ENCODE assay signal across 7 cellular contexts in genomic region chr16:58685084-58685449, GRCh38. TPM values are rescaled to one million over a fixed set of nuclear protein-coding genes. Genes with fewer than 3 reads are reported as not detected.
DNase-seq lines count a peak whose midpoint lies in the region; ATAC-seq, FAIRE-seq and TF ChIP-seq lines count a peak whose summit lies in the region.

No MANE protein-coding gene starts in this region.

- peak overlapping the region; percentile 91 for H3K4me3 Mint-ChIP-seq in activated CD4-positive, alpha-beta memory T cell treated with anti-CD3 and anti-CD28 coated beads for 36 hours
- H3K4me3 Mint-ChIP-seq in stimulated activated memory B cell treated with anti-CD40 and anti-IgM and Interleukin-4, amounts not matched to agents 10 μg/mL and 1 μg/mL and 100 μg/mL, for 72 hours, result peak overlapping the region; percentile 92

- H3K4me1 ChIP-seq in HEK293 (ENCODE audit: control insufficient read depth, insufficient read depth, low read length) (no peaks in the 10 kb centered on the region), kidney (ENCODE audit: control insufficient read depth in 1 of 2, insufficient read depth in 1 of 2, low read depth in 1 of 2, low read length in 2 of 2) (peaks cover 4 to 13% of the 10 kb centered on the region in 2 donors), mucosa of descending colon (ENCODE audit: low read depth) (peaks cover 12% of the 10 kb centered on the region)

- H3K9ac ChIP-seq in kidney (ENCODE audit: low read length in 2 of 2), result peak overlapping the region in 1 of 2 donors; percentile 62

- POLR2A ChIA-PET in HEK293 (lab: Yijun Ruan, JAX), result interaction anchor here (0.6 to 1.0 kb wide), 4 partner anchors 23 to 950 kb away, joined by 3 read pairs; no protein-coding TSS in a partner anchor
- POLR2A ChIA-PET in activated CD4-positive, alpha-beta memory T cell treated with anti-CD3 and anti-CD28 coated beads for 36 hours (lab: Charles Lee), result interaction anchor here (0.6 to 1.3 kb wide), 5 partner anchors 11 to 292 kb away, joined by 3 to 5 read pairs (median 3); partner anchors contain the start of genes CNOT1 and GINS3

- no peaks in the 10 kb centered on the region for H3K27me3 Mint-ChIP-seq in activated CD4-positive, alpha-beta memory T cell treated with anti-CD3 and anti-CD28 coated beads for 36 hours
- H3K27me3 Mint-ChIP-seq in stimulated activated memory B cell treated with anti-CD40 and anti-IgM and Interleukin-4, amounts not matched to agents 10 μg/mL and 1 μg/mL and 100 μg/mL, for 72 hours, result peaks cover 2% of the 10 kb centered on the region

- CTCF ChIA-PET in HEK293 (lab: Yijun Ruan, JAX), result no interaction called here
- CTCF ChIA-PET in activated CD4-positive, alpha-beta memory T cell treated with anti-CD3 and anti-CD28 coated beads for 36 hours (lab: Charles Lee), result interaction anchor here (0.7 to 1.8 kb wide), 3 partner anchors 45 to 171 kb away, joined by 3 to 22 read pairs (median 7); no protein-coding TSS in a partner anchor

- DNase-seq in activated CD4-positive, alpha-beta memory T cell treated with anti-CD3 and anti-CD28 coated beads for 36 hours, result no peak
- DNase-seq in kidney (no peak), CD1c-positive myeloid dendritic cell (ENCODE audit: extremely low spot score) (no peak), mucosa of descending colon (no peak)

- H3K9me3 ChIP-seq in HEK293 (ENCODE audit: control insufficient read depth, insufficient read depth, low read depth, low read length) (no peaks in the 10 kb centered on the region), kidney (ENCODE audit: control insufficient read depth in 1 of 2, low read length in 2 of 2) (no peaks in the 10 kb centered on the region), mucosa of descending colon (no peaks in the 10 kb centered on the region)

- H3K36me3 Mint-ChIP-seq in activated CD4-positive, alpha-beta memory T cell treated with anti-CD3 and anti-CD28 coated beads for 36 hours, result peaks cover 3% of the 10 kb centered on the region
- peaks cover 7% of the 10 kb centered on the region for H3K36me3 Mint-ChIP-seq in stimulated activated memory B cell treated with anti-CD40 and anti-IgM and Interleukin-4, amounts not matched to agents 10 μg/mL and 1 μg/mL and 100 μg/mL, for 72 hours

- ATAC-seq in stimulated activated memory B cell treated with anti-CD40 and anti-IgM and Interleukin-4, amounts not matched to agents 10 μg/mL and 1 μg/mL and 100 μg/mL, for 72 hours, result no peak
- ATAC-seq in mucosa of descending colon (no peak), HG02623 (IDR thresholded peaks at IDR 0.05; ENCODE audit: unreplicated experiment) (no peak)

- FAIRE-seq in kidney (lab: Jason Lieb, UNC), result no peak

- no peaks in the 10 kb centered on the region for H3K9me3 Mint-ChIP-seq in activated CD4-positive, alpha-beta memory T cell treated with anti-CD3 and anti-CD28 coated beads for 36 hours
- no peaks in the 10 kb centered on the region for H3K9me3 Mint-ChIP-seq in stimulated activated memory B cell treated with anti-CD40 and anti-IgM and Interleukin-4, amounts not matched to agents 10 μg/mL and 1 μg/mL and 100 μg/mL, for 72 hours

- H3K36me3 ChIP-seq in HEK293 (ENCODE audit: control insufficient read depth in 2 of 2, insufficient read depth in 1 of 2, low read length in 2 of 2) (peaks cover 0 to 14% of the 10 kb centered on the region in 2 experiments; a peak in 1 of 3 replicates), kidney (ENCODE audit: control insufficient read depth in 1 of 2, insufficient read depth in 2 of 2, low read length in 2 of 2) (no peaks in the 10 kb centered on the region), mucosa of descending colon (ENCODE audit: low read depth) (no peaks in the 10 kb centered on the region)

- intact Hi-C loops in activated CD4-positive, alpha-beta memory T cell treated with anti-CD3 and anti-CD28 coated beads for 36 hours (cut with micrococcal nuclease), result no loop called here
- intact Hi-C loops in kidney (cut with DNase I) (no loop called here), mucosa of descending colon (cut with DNase I, micrococcal nuclease) (loop anchor here in 1 of 2 donors (10.0 kb wide), 1 partner anchor 70 kb away; no protein-coding TSS in a partner anchor)

- TF ChIP-seq CTCF in HEK293 (tag by site-specific recombination; IDR thresholded peaks at IDR 0.05), result no peak
- TF ChIP-seq CTCF in kidney (IDR thresholded peaks at IDR 0.05; ENCODE audit: borderline replicate concordance, extremely low read depth, insufficient read depth), result no peak
- TF ChIP-seq CTCF in mucosa of descending colon (IDR thresholded peaks at IDR 0.05), result no peak

- no peak overlapping the region for H3K27ac Mint-ChIP-seq in activated CD4-positive, alpha-beta memory T cell treated with anti-CD3 and anti-CD28 coated beads for 36 hours
- H3K27ac Mint-ChIP-seq in stimulated activated memory B cell treated with anti-CD40 and anti-IgM and Interleukin-4, amounts not matched to agents 10 μg/mL and 1 μg/mL and 100 μg/mL, for 72 hours, result peak overlapping the region; percentile 88

- peaks cover 15% of the 10 kb centered on the region for H3K4me1 Mint-ChIP-seq in activated CD4-positive, alpha-beta memory T cell treated with anti-CD3 and anti-CD28 coated beads for 36 hours (ENCODE audit: low read depth)
- peaks cover 27% of the 10 kb centered on the region for H3K4me1 Mint-ChIP-seq in stimulated activated memory B cell treated with anti-CD40 and anti-IgM and Interleukin-4, amounts not matched to agents 10 μg/mL and 1 μg/mL and 100 μg/mL, for 72 hours

- H3K4me3 ChIP-seq in HEK293 (ENCODE audit: low read depth, low read length), result no peak overlapping the region
- peak overlapping the region; percentile 89 to 93 for H3K4me3 ChIP-seq in kidney (ENCODE audit: low read length in 2 of 2)
- H3K4me3 ChIP-seq in mucosa of descending colon, result no peak overlapping the region

- H3K27ac ChIP-seq in HEK293 (ENCODE audit: extremely low read depth, low read depth, low read length) (no peak overlapping the region), kidney (ENCODE audit: low read depth in 2 of 2, low read length in 2 of 2) (no peak overlapping the region)

TF ChIP-seq in HEK293, 187 proteins besides CTCF, POLR2A, EP300 and RAD21:
- TF ChIP-seq ZNF423 (tag by site-specific recombination; IDR thresholded peaks at IDR 0.05), result no peak
- TF ChIP-seq ZNF610 (tag by site-specific recombination; IDR thresholded peaks at IDR 0.05; ENCODE audit: borderline replicate concordance), result no peak
- TF ChIP-seq, protein P1, sequence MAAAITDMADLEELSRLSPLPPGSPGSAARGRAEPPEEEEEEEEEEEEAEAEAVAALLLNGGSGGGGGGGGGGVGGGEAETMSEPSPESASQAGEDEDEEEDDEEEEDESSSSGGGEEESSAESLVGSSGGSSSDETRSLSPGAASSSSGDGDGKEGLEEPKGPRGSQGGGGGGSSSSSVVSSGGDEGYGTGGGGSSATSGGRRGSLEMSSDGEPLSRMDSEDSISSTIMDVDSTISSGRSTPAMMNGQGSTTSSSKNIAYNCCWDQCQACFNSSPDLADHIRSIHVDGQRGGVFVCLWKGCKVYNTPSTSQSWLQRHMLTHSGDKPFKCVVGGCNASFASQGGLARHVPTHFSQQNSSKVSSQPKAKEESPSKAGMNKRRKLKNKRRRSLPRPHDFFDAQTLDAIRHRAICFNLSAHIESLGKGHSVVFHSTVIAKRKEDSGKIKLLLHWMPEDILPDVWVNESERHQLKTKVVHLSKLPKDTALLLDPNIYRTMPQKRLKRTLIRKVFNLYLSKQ (tag by site-specific recombination; IDR thresholded peaks at IDR 0.05; ENCODE audit: borderline replicate concordance), result no peak
- TF ChIP-seq ZNF777 (tag by site-specific recombination; IDR thresholded peaks at IDR 0.05; ENCODE audit: borderline replicate concordance), result no peak
- TF ChIP-seq HOXC10 (CRISPR knock-in tag; IDR thresholded peaks at IDR 0.05), result no peak
- TF ChIP-seq, protein P2, sequence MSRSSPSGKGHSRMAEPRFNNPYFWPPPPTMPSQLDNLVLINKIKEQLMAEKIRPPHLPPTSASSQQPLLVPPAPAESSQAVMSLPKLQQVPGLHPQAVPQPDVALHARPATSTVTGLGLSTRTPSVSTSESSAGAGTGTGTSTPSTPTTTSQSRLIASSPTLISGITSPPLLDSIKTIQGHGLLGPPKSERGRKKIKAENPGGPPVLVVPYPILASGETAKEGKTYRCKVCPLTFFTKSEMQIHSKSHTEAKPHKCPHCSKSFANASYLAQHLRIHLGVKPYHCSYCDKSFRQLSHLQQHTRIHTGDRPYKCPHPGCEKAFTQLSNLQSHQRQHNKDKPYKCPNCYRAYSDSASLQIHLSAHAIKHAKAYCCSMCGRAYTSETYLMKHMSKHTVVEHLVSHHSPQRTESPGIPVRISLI (tag by site-specific recombination; IDR thresholded peaks at IDR 0.05), result 0 out of 2 replicates have a peak, but pooled peaks have one; percentile 25
- TF ChIP-seq ZNF791 (tag by site-specific recombination; IDR thresholded peaks at IDR 0.05), result no peak
- TF ChIP-seq ZFHX2 (tag by site-specific recombination; conservative IDR thresholded peaks at IDR 0.05), result no peak
- TF ChIP-seq ZNF138 (tag by site-specific recombination; IDR thresholded peaks at IDR 0.05; ENCODE audit: borderline replicate concordance), result no peak
- TF ChIP-seq TCF7L2 (IDR thresholded peaks at IDR 0.05; ENCODE audit: borderline replicate concordance, low read depth, low read length), result no peak
- TF ChIP-seq KLF8 (tag by site-specific recombination; IDR thresholded peaks at IDR 0.05), result no peak
- no peak for TF ChIP-seq BCL11A (tag by site-specific recombination; IDR thresholded peaks at IDR 0.05; ENCODE audit: low read depth)
- TF ChIP-seq YY2 (tag by site-specific recombination; IDR thresholded peaks at IDR 0.05), result no peak
- TF ChIP-seq ZNF843 (tag by site-specific recombination; IDR thresholded peaks at IDR 0.05), result no peak
- no peak for TF ChIP-seq WT1 (tag by site-specific recombination; IDR thresholded peaks at IDR 0.05)
- peak; percentile 37 for TF ChIP-seq ZNF664 (tag by site-specific recombination; IDR thresholded peaks at IDR 0.05)

RNA-seq across cellular contexts. Expression of gene SLC38A7, which starts 0.5 kb away (rescaled TPM):
- total RNA-seq in activated CD4-positive, alpha-beta memory T cell treated with anti-CD3 and anti-CD28 coated beads for 36 hours, result 1 to 10 TPM; 5.0 to 5.4 TPM
- total RNA-seq in kidney (22.7 TPM), mucosa of descending colon (10 to 100 TPM in 2 of 3 donors, 1 to 10 TPM in 1; 9.4 to 21.9 (median 14.9) TPM)
- 8.2 TPM for polyA plus RNA-seq in kidney (ENCODE audit: insufficient read depth, low read depth, low replicate concordance)

RNA-seq across cellular contexts. Expression of gene GOT2, which starts 49.0 kb away (rescaled TPM):
- total RNA-seq in activated CD4-positive, alpha-beta memory T cell treated with anti-CD3 and anti-CD28 coated beads for 36 hours, result 100 to 1,000 TPM; 125 to 127 TPM
- 81.4 TPM for total RNA-seq in kidney
- 160 TPM for polyA plus RNA-seq in kidney (ENCODE audit: insufficient read depth, low read depth, low replicate concordance)
- 100 to 1,000 TPM in 2 of 3 donors, 10 to 100 TPM in 1; 95.0 to 120 (median 116) TPM for total RNA-seq in mucosa of descending colon

RNA-seq across cellular contexts. Expression of gene CNOT1, which starts 55.4 kb away (rescaled TPM):
- total RNA-seq in activated CD4-positive, alpha-beta memory T cell treated with anti-CD3 and anti-CD28 coated beads for 36 hours, result 100 to 1,000 TPM; 230 to 242 TPM
- 147 TPM for total RNA-seq in kidney
- 54.8 TPM for polyA plus RNA-seq in kidney (ENCODE audit: insufficient read depth, low read depth, low replicate concordance)
- 100 to 1,000 TPM; 194 to 239 (median 230) TPM for total RNA-seq in mucosa of descending colon

Comparison
In these comparisons a context has a peak if more than half of its experiments do, and no peak if none do; other contexts are left out.
1. H3K4me3 ChIP-seq: peak in kidney (2 of 2); none in HEK293 (single experiment) and mucosa of descending colon (single experiment).